ENCODE assay signal across 14 cellular contexts in the genomic region with DNA sequence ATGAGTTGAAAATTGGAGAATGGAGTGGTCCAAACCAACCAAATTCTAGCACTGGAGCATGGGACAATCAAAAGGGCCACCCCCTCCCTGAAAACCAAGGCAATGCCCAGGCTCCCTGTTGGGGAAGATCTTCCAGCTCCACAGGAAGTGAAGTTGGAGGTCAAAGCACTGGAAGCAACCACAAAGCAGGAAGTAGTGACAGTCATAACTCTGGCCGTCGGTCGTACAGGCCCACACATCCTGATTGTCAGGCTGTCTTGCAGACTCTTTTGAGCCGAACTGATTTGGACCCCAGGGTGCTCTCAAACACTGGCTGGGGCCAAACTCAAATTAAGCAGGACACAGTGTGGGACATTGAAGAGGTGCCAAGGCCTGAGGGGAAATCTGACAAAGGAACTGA.
A peak's percentile ranks its signal among the peaks of the same experiment; 100 is the strongest.
DNase-seq lines count a peak whose midpoint lies in the region; TF ChIP-seq lines count a peak whose summit lies in the region.
"Had no signal": no experiment of that assay in that cellular context is flagged by ENCODE, and none has a peak within 500 bp of the region (broad histone marks: within the 10 kb centered on the region; RNA-seq: fewer than 3 reads in every experiment).

No MANE protein-coding gene starts in this region.

- peak overlapping the region; percentile 61 for H3K27ac Mint-ChIP-seq in T-helper 2 cell treated with Interferon-gamma antibody and Interleukin-4, amounts not matched to agents 5 μg/mL and 100 μg/mL, for 36 hours

- peaks cover 66% of the 10 kb centered on the region for H3K36me3 Mint-ChIP-seq in T-helper 2 cell treated with Interferon-gamma antibody and Interleukin-4, amounts not matched to agents 5 μg/mL and 100 μg/mL, for 36 hours (ENCODE audit: low read depth)

- no TSS peak for BruUV-seq in OCI-LY7 (replicated peaks; lab: Mats Ljungman, UMichigan)

- no peak overlapping the region for H2AFZ ChIP-seq in OCI-LY7 (ENCODE audit: low read length)

- no peaks in the 10 kb centered on the region for H3K27me3 Mint-ChIP-seq in T-helper 2 cell treated with Interferon-gamma antibody and Interleukin-4, amounts not matched to agents 5 μg/mL and 100 μg/mL, for 36 hours (ENCODE audit: low read depth)

- DNase-seq in EH (ENCODE audit: low read depth) = peak; percentile 24
- peak; percentile 8 for DNase-seq in T-helper 2 cell treated with Interferon-gamma antibody and Interleukin-4, amounts not matched to agents 5 μg/mL and 100 μg/mL, for 36 hours (ENCODE audit: low spot score)
- peak; percentile 20 for DNase-seq in epithelial cell of esophagus (ENCODE audit: low read depth)
- no peak for DNase-seq in DMS 273 treated with DMSO at 0.1 percent for 48 hours (lab: John Stamatoyannopoulos, UW)
- DNase-seq in H7 = no peak
- DNase-seq in OCI-LY7 (ENCODE audit: low spot score) = no peak
- no peak for DNase-seq in stimulated activated CD4-positive, alpha-beta T cell treated with anti-CD3 and anti-CD28 coated beads, Interleukin-1b, Interleukin-23, amount 100 ng/mL, for 48 hours
- DNase-seq: Caco-2, left cardiac atrium, NCI-H1092, NCI-H526 treated with DMSO at 0.1 percent for 48 hours had no signal

- H3K27me3 ChIP-seq in BLaER1 (no peaks in the 10 kb centered on the region; the same call in 1 of the 2 replicates), H7 (ENCODE audit: control insufficient read depth, insufficient read depth, low read length) (no peaks in the 10 kb centered on the region)

- H3K9me2 ChIP-seq in OCI-LY7 (ENCODE audit: insufficient read depth, low read length) = no peaks in the 10 kb centered on the region

- no peaks in the 10 kb centered on the region for H3K9me3 Mint-ChIP-seq in T-helper 2 cell treated with Interferon-gamma antibody and Interleukin-4, amounts not matched to agents 5 μg/mL and 100 μg/mL, for 36 hours

- intact Hi-C loops in OCI-LY7 (cut with micrococcal nuclease; ENCODE audit: unreplicated experiment) = no loop called here

- peaks cover 96% of the 10 kb centered on the region for H3K36me3 ChIP-seq in BLaER1
- peaks cover 8% of the 10 kb centered on the region for H3K36me3 ChIP-seq in H7 (replicated peaks; ENCODE audit: control insufficient read depth, insufficient read depth, low read length)
- H3K36me3 ChIP-seq in OCI-LY7 (ENCODE audit: insufficient read depth, low read length) = peaks cover 58% of the 10 kb centered on the region

- H3K9ac ChIP-seq in BLaER1 = no peak overlapping the region

- TF ChIP-seq CTCF in epithelial cell of esophagus (IDR thresholded peaks at IDR 0.05; ENCODE audit: insufficient read depth, low read depth, low read length, missing control alignments) (no peak), OCI-LY7 (conservative IDR thresholded peaks at IDR 0.05; ENCODE audit: low read length) (no peak)

- H3K4me3 ChIP-seq in BLaER1 (no peak overlapping the region), epithelial cell of esophagus (ENCODE audit: low read length) (no peak overlapping the region), H7 (ENCODE audit: insufficient read depth, low read depth, low read length) (no peak overlapping the region), OCI-LY7 (ENCODE audit: low read depth, low read length, poor library complexity, severe bottlenecking) (no peak overlapping the region)
- H3K4me3 ChIP-seq: coronary artery, thoracic aorta had no signal

- no peaks in the 10 kb centered on the region for H3K79me2 ChIP-seq in OCI-LY7 (ENCODE audit: insufficient read depth, low read depth, low read length)

- H3K4me1 Mint-ChIP-seq in T-helper 2 cell treated with Interferon-gamma antibody and Interleukin-4, amounts not matched to agents 5 μg/mL and 100 μg/mL, for 36 hours (ENCODE audit: low read depth) = peaks cover 32% of the 10 kb centered on the region

- H3K4me1 ChIP-seq in BLaER1 (peaks cover 35% of the 10 kb centered on the region), OCI-LY7 (ENCODE audit: insufficient read depth, low read length, poor library complexity, severe bottlenecking) (no peaks in the 10 kb centered on the region)
- H3K4me1 ChIP-seq: Caco-2 had no signal

- H4K20me1 ChIP-seq in BLaER1 (peaks cover 12% of the 10 kb centered on the region; the same call in 1 of the 2 replicates), OCI-LY7 (ENCODE audit: insufficient read depth, low read length) (no peaks in the 10 kb centered on the region)

- H3K4me2 ChIP-seq in BLaER1 (peak overlapping the region; percentile 57), OCI-LY7 (ENCODE audit: low read length) (no peak overlapping the region)

- peak overlapping the region; percentile 35 for H3K4me3 Mint-ChIP-seq in T-helper 2 cell treated with Interferon-gamma antibody and Interleukin-4, amounts not matched to agents 5 μg/mL and 100 μg/mL, for 36 hours

- CTCF ChIA-PET in OCI-LY7 (lab: Charles Lee; ENCODE audit: unreplicated experiment) = no interaction called here

- POLR2A ChIA-PET in OCI-LY7 (lab: Charles Lee) = no interaction called here

- H3K27ac ChIP-seq in BLaER1 (peak overlapping the region; percentile 35; the same call in 1 of the 2 replicates), OCI-LY7 (ENCODE audit: low read depth, low read length, poor library complexity, severe bottlenecking) (no peak overlapping the region)
- H3K27ac ChIP-seq: coronary artery, thoracic aorta had no signal

- H3K9me3 ChIP-seq in BLaER1 (peaks cover 16% of the 10 kb centered on the region), OCI-LY7 (ENCODE audit: low read length) (no peaks in the 10 kb centered on the region)
- H3K9me3 ChIP-seq: Caco-2, thoracic aorta had no signal

Comparison
In these comparisons a context has a peak if more than half of its experiments do, and no peak if none do; other contexts are left out.
1. DNase-seq: peak in EH (single experiment), T-helper 2 cell treated with Interferon-gamma antibody and Interleukin-4, amounts not matched to agents 5 μg/mL and 100 μg/mL, for 36 hours (single experiment) and epithelial cell of esophagus (single experiment); none in DMS 273 treated with DMSO at 0.1 percent for 48 hours (single experiment), H7 (single experiment), OCI-LY7 (single experiment) and stimulated activated CD4-positive, alpha-beta T cell treated with anti-CD3 and anti-CD28 coated beads, Interleukin-1b, Interleukin-23, amount 100 ng/mL, for 48 hours (single experiment).